In genomic region chr7:129925416-129926002, GRCh38 we compare ENCODE assay signal across 10 cellular contexts. TPM values are rescaled to one million over a fixed set of nuclear protein-coding genes. Genes with fewer than 3 reads are reported as not detected.
A peak's percentile ranks its signal among the peaks of the same experiment; 100 is the strongest.
DNase-seq lines count a peak whose midpoint lies in the region; ATAC-seq, FAIRE-seq and TF ChIP-seq lines count a peak whose summit lies in the region.
"Had no signal": no experiment of that assay in that cellular context is flagged by ENCODE, and none has a peak within 500 bp of the region (broad histone marks: within the 10 kb centered on the region; RNA-seq: fewer than 3 reads in every experiment).

No MANE protein-coding gene starts in this region.

- TF ChIP-seq EP300 in SK-N-SH (IDR thresholded peaks at IDR 0.05; ENCODE audit: borderline replicate concordance in 1 of 2, low read depth in 1 of 2, low read length in 1 of 2): no peak

- H3K4me1 Mint-ChIP-seq in mesothelial cell of epicardium (peaks cover 10% of the 10 kb centered on the region), Calu3 (ENCODE audit: low read depth, unreplicated experiment) (peaks cover 26% of the 10 kb centered on the region)

- H3K36me3 ChIP-seq in SK-N-SH (replicated peaks in 1 of 2; ENCODE audit: control insufficient read depth in 1 of 2, insufficient read depth in 2 of 2, low read length in 1 of 2) (peaks cover 2 to 55% of the 10 kb centered on the region in 2 experiments), endothelial cell of umbilical vein (ENCODE audit: control insufficient read depth in 2 of 2, extremely low read depth in 1 of 2, insufficient read depth in 2 of 2, low read length in 2 of 2) (peaks cover 3 to 5% of the 10 kb centered on the region in 2 experiments)

- H3K4me1 ChIP-seq in SK-N-SH (ENCODE audit: control insufficient read depth in 1 of 2, insufficient read depth in 2 of 2, low read depth in 1 of 2, low read length in 1 of 2) (peaks cover 0 to 8% of the 10 kb centered on the region in 2 experiments; a peak in 1 of 4 replicates), endothelial cell of umbilical vein (ENCODE audit: control insufficient read depth, extremely low read depth, insufficient read depth, low read length) (peaks cover 14% of the 10 kb centered on the region)

- H3K27ac ChIP-seq in SK-N-SH (ENCODE audit: low read depth in 2 of 2, low read length in 1 of 2): peak overlapping the region in 1 of 2 experiments; percentile 85; a peak in 2 of 4 replicates
- no peak overlapping the region for H3K27ac ChIP-seq in endothelial cell of umbilical vein (ENCODE audit: insufficient read depth, low read depth, low read length)
- peak overlapping the region; percentile 44 for H3K27ac ChIP-seq in temporal lobe (ENCODE audit: low read depth, low read length)

- H4K20me1 ChIP-seq in SK-N-SH (ENCODE audit: insufficient read depth) (peaks cover 37% of the 10 kb centered on the region), endothelial cell of umbilical vein (replicated peaks; ENCODE audit: control insufficient read depth, extremely low read depth, insufficient read depth, low read length) (peaks cover 2% of the 10 kb centered on the region)

- H3K9me2 ChIP-seq in SK-N-SH: no peaks in the 10 kb centered on the region

- CTCF ChIA-PET in SK-N-SH (lab: Yijun Ruan, JAX): interaction anchor here (0.6 to 0.7 kb wide), 2 partner anchors 31 to 147 kb away, joined by 3 to 4 read pairs; no protein-coding TSS in a partner anchor
- CTCF ChIA-PET in endothelial cell of umbilical vein (lab: Charles Lee): interaction anchor here (0.9 kb wide), 1 partner anchor 85 kb away, joined by 3 read pairs; no protein-coding TSS in a partner anchor
- CTCF ChIA-PET in Calu3 (lab: Charles Lee): interaction anchor here (1.1 kb wide), 1 partner anchor 49 kb away, joined by 3 read pairs; no protein-coding TSS in a partner anchor

- H2AFZ ChIP-seq in SK-N-SH (ENCODE audit: low read depth) (no peak overlapping the region), endothelial cell of umbilical vein (ENCODE audit: low read depth, low read length) (no peak overlapping the region)

- no peak for ATAC-seq in GM21367 (IDR thresholded peaks at IDR 0.05; ENCODE audit: unreplicated experiment)
- no peak for ATAC-seq in GM21825 (IDR thresholded peaks at IDR 0.05; ENCODE audit: unreplicated experiment)

- peak; percentile 31 for FAIRE-seq in endothelial cell of umbilical vein (lab: Jason Lieb, UNC)
- FAIRE-seq: GM12878 had no signal

- H3K4me3 ChIP-seq in SK-N-SH (ENCODE audit: low read depth in 2 of 2, low read length in 1 of 2) (no peak overlapping the region), endothelial cell of umbilical vein (replicated peaks in 1 of 3; ENCODE audit: insufficient read depth in 1 of 3, low read depth in 1 of 3, low read length in 3 of 3) (no peak overlapping the region)
- H3K4me3 ChIP-seq: GM12878 had no signal

- no peak overlapping the region for H3K4me3 Mint-ChIP-seq in mesothelial cell of epicardium
- H3K4me3 Mint-ChIP-seq in Calu3 (ENCODE audit: low read depth, unreplicated experiment): no peak overlapping the region

- dilution Hi-C loops in endothelial cell of umbilical vein (cut with MboI; ENCODE audit: extremely low pct_ligation_motif_present, low sequenced_read_pairs): no loop called here

- no peak for TF ChIP-seq RAD21 in SK-N-SH (IDR thresholded peaks at IDR 0.05; ENCODE audit: low read length)

- H3K9me3 Mint-ChIP-seq in mesothelial cell of epicardium (no peaks in the 10 kb centered on the region), Calu3 (ENCODE audit: low read depth, unreplicated experiment) (no peaks in the 10 kb centered on the region)

- TF ChIP-seq CTCF in SK-N-SH (IDR thresholded peaks at IDR 0.05) (no peak), endothelial cell of umbilical vein (IDR thresholded peaks at IDR 0.05; ENCODE audit: extremely low read depth in 1 of 2, insufficient read depth in 1 of 2, low read depth in 1 of 2, low read length in 2 of 2) (no peak), mesothelial cell of epicardium (IDR thresholded peaks at IDR 0.05; ENCODE audit: unreplicated experiment) (no peak), Calu3 (IDR thresholded peaks at IDR 0.05; ENCODE audit: unreplicated experiment) (no peak)

- H3K79me2 ChIP-seq in SK-N-SH (ENCODE audit: insufficient read depth): peaks cover 98% of the 10 kb centered on the region
- peaks cover 33% of the 10 kb centered on the region for H3K79me2 ChIP-seq in endothelial cell of umbilical vein (ENCODE audit: control insufficient read depth, insufficient read depth, low read length)

- no peaks in the 10 kb centered on the region for H3K27me3 Mint-ChIP-seq in mesothelial cell of epicardium (ENCODE audit: low read depth)
- no peaks in the 10 kb centered on the region for H3K27me3 Mint-ChIP-seq in Calu3 (ENCODE audit: unreplicated experiment)

- H3K9me3 ChIP-seq in SK-N-SH (no peaks in the 10 kb centered on the region), endothelial cell of umbilical vein (replicated peaks; ENCODE audit: control insufficient read depth, insufficient read depth, low read length) (no peaks in the 10 kb centered on the region)

- no peak overlapping the region for H3K9ac ChIP-seq in SK-N-SH
- H3K9ac ChIP-seq in endothelial cell of umbilical vein (replicated peaks; ENCODE audit: extremely low read depth, insufficient read depth, low read length): no peak overlapping the region

- no peaks in the 10 kb centered on the region for H3K9me1 ChIP-seq in endothelial cell of umbilical vein (replicated peaks; ENCODE audit: control insufficient read depth, extremely low read depth, insufficient read depth, low read length)

- H3K27me3 ChIP-seq in SK-N-SH (ENCODE audit: insufficient read depth) (no peaks in the 10 kb centered on the region), endothelial cell of umbilical vein (ENCODE audit: control insufficient read depth in 2 of 2, insufficient read depth in 2 of 2, low read length in 2 of 2) (no peaks in the 10 kb centered on the region)

- TF ChIP-seq POLR2A in endothelial cell of umbilical vein (IDR thresholded peaks at IDR 0.05; ENCODE audit: low read depth, low read length): no peak

- POLR2A ChIA-PET in SK-N-SH (lab: Yijun Ruan, JAX) (interaction anchor here (0.6 kb wide), 1 partner anchor 687 kb away, joined by 5 read pairs; no protein-coding TSS in a partner anchor), endothelial cell of umbilical vein (lab: Charles Lee) (no interaction called here)

- H3K4me2 ChIP-seq in SK-N-SH (no peak overlapping the region), endothelial cell of umbilical vein (ENCODE audit: insufficient read depth, low read length) (no peak overlapping the region)

- H3K27ac Mint-ChIP-seq in mesothelial cell of epicardium (peak overlapping the region; percentile 62), Calu3 (ENCODE audit: unreplicated experiment) (no peak overlapping the region)

- WGBS in SK-N-SH (ENCODE audit: low lambda C conversion rate): 91% methylated on average over 8 of the region's 8 CpGs

- H3K36me3 Mint-ChIP-seq in mesothelial cell of epicardium (peaks cover 14% of the 10 kb centered on the region), Calu3 (ENCODE audit: insufficient read depth, unreplicated experiment) (peaks cover 32% of the 10 kb centered on the region)

- BruUV-seq in endothelial cell of umbilical vein (replicated peaks; lab: Mats Ljungman, UMichigan) (no TSS peak), Calu3 (replicated peaks; lab: Mats Ljungman, UMichigan) (no TSS peak)

- intact Hi-C loops in endothelial cell of umbilical vein (cut with micrococcal nuclease) (no loop called here), Calu3 (cut with micrococcal nuclease; ENCODE audit: unreplicated experiment) (no loop called here)

- DNase-seq in SK-N-SH (no peak), endothelial cell of umbilical vein (ENCODE audit: low read depth, low spot score) (no peak), mesothelial cell of epicardium (ENCODE audit: low spot score in 2 of 2, unreplicated experiment in 2 of 2) (no peak), Calu3 (no peak), NOMO-1 (lab: John Stamatoyannopoulos, UW; ENCODE audit: unreplicated experiment in 2 of 2) (no peak)
- DNase-seq: NCI-H1417 had no signal

- H3F3A ChIP-seq in SK-N-SH (replicated peaks; ENCODE audit: insufficient read depth): peaks cover 37% of the 10 kb centered on the region

TF ChIP-seq in SK-N-SH, 30 proteins besides CTCF, POLR2A, EP300 and RAD21:
- no peak for TF ChIP-seq SMC3 (IDR thresholded peaks at IDR 0.05; ENCODE audit: low read depth, low read length)
- TF ChIP-seq POLR2AphosphoS5 (IDR thresholded peaks at IDR 0.05; ENCODE audit: low read depth, low read length): 0 out of 2 replicates have a peak, but pooled peaks have one; percentile 17

TF ChIP-seq in endothelial cell of umbilical vein, 7 proteins besides CTCF, POLR2A, EP300 and RAD21:
- TF ChIP-seq MYC (IDR thresholded peaks at IDR 0.05; ENCODE audit: low read depth, low read length): no peak
- no peak for TF ChIP-seq JUN (IDR thresholded peaks at IDR 0.05; ENCODE audit: borderline replicate concordance, insufficient read depth, insufficient read length, low read depth)
- no peak for TF ChIP-seq POLR2AphosphoS5 (IDR thresholded peaks at IDR 0.05; ENCODE audit: insufficient read depth, low read depth, low read length)
- no peak for TF ChIP-seq FOS (IDR thresholded peaks at IDR 0.05; ENCODE audit: borderline replicate concordance, insufficient read depth, low read length)
- TF ChIP-seq MAX (IDR thresholded peaks at IDR 0.05; ENCODE audit: insufficient read depth, insufficient read length): no peak
- no peak for TF ChIP-seq GATA2 (IDR thresholded peaks at IDR 0.05; ENCODE audit: insufficient read depth, insufficient read length, low read depth, low read length)
- TF ChIP-seq EZH2 (IDR thresholded peaks at IDR 0.05; ENCODE audit: borderline replicate concordance, low read depth, low read length, severe bottlenecking): no peak

RNA-seq across cellular contexts. Expression of gene UBE2H, which starts 27.3 kb away (rescaled TPM):
- polyA plus RNA-seq in SK-N-SH (2012; rRNA removed) (129 and 162 TPM in 2 replicates), endothelial cell of umbilical vein (46.4 and 51.7 TPM in 2 replicates)
- 170 and 186 TPM in 2 replicates for polyA plus RNA-seq in SK-N-SH (2012; cell fraction: cytosol; rRNA removed)
- 118 and 177 TPM in 2 replicates for polyA plus RNA-seq in SK-N-SH (2012; cell fraction: nucleus; rRNA removed)
- total RNA-seq in endothelial cell of umbilical vein (82.2 and 90.1 TPM in 2 replicates), mesothelial cell of epicardium (95.9 to 104 TPM (median 99.1 TPM) in 3 replicates), temporal lobe (64.7 TPM), Calu3 (2022) (103 and 115 TPM in 2 replicates)
- polyA plus RNA-seq in endothelial cell of umbilical vein (2011; cell fraction: cytosol; rRNA removed): 57.4 and 57.8 TPM in 2 replicates
- polyA plus RNA-seq in endothelial cell of umbilical vein (2011; cell fraction: nucleus; rRNA removed): 92.5 and 97.4 TPM in 2 replicates
- polyA plus RNA-seq in endothelial cell of umbilical vein (2012): 78.0 and 84.8 TPM in 2 replicates
- polyA minus RNA-seq in endothelial cell of umbilical vein: 92.7 and 127 TPM in 2 replicates
- 17.7 TPM for polyA minus RNA-seq in endothelial cell of umbilical vein (2011; cell fraction: cytosol; rRNA and poly(A)+ RNA removed)
- polyA minus RNA-seq in endothelial cell of umbilical vein (2011; cell fraction: nucleus; rRNA and poly(A)+ RNA removed): 99.2 and 129 TPM in 2 replicates
